In the genomic region with DNA sequence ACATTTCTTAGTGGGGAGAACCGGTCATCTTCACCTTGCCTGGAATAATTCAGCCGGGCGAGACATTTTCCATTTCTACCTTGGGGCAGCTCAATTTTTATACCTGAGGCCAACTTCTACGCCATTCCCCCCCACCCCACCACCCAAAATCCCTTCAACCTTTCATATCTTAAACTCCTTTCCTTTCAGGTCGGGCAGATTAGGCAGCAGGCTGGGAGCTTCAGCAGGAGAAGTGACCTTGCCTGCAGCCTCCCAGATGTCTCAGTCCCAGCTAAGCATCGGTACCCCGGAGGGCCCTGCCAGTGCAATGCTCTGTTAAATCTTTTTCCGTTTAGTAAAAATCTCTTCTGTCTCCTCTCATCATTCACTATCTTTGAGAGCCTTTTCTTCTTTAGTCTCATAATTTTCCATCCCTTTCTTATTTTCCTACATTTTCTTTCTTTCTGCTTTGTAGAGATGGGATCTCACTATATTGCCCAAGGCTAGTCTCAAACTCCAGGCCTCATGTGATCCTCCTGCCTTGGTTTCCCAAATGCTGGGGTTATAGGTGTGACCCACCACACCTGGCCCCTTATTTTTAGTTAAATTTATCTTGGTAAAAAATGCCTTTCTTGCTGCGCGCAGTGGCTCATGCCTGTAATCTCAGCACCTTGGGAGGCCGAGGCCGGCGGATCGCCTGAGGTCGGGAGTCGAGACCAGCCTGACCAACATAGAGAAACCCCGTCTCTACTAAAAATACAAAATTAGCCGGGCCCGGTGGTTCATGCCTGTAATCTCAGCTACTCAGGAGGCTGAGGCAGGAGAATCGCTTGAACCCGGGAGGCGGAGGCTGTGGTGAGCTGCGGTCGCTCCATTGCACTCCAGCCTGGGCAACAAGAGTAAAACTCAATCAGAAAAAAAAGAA, we compare ENCODE assay signal across 8 cellular contexts.
DNase-seq lines count a peak whose midpoint lies in the region; ATAC-seq and TF ChIP-seq lines count a peak whose summit lies in the region.

No MANE protein-coding gene starts in this region.

- H3K9ac ChIP-seq in NT2/D1 (ENCODE audit: insufficient read length, low read depth) = peak overlapping the region; percentile 94

- H3K9me2 ChIP-seq in DOHH2 (replicated peaks; ENCODE audit: control insufficient read depth, low read length) = no peaks in the 10 kb centered on the region

- H3K4me3 ChIP-seq in DOHH2 (ENCODE audit: low read length) (peak overlapping the region; percentile 63), NT2/D1 (ENCODE audit: insufficient read length, low read depth) (peak overlapping the region; percentile 88), foreskin fibroblast (ENCODE audit: low read depth in 1 of 2, low read length in 2 of 2) (peak overlapping the region; percentile 78 to 90), retinal pigment epithelial cell (ENCODE audit: low read length) (peak overlapping the region; percentile 67)

- H3K79me2 ChIP-seq in DOHH2 (ENCODE audit: control insufficient read depth, low read length) = 0 out of 2 replicates have a peak, but pooled peaks cover 3% of the 10 kb centered on the region

- peak overlapping the region; percentile 70 for H3K4me2 ChIP-seq in DOHH2 (ENCODE audit: low read length)

- no peaks in the 10 kb centered on the region for H3K9me3 ChIP-seq in DOHH2 (ENCODE audit: control insufficient read depth, insufficient read depth, low read length)
- H3K9me3 ChIP-seq in NT2/D1 (ENCODE audit: insufficient read depth, low read length) = no peaks in the 10 kb centered on the region

- no peak for DNase-seq in NT2/D1 (ENCODE audit: low read depth, low spot score)
- DNase-seq in foreskin fibroblast = no peak
- no peak for DNase-seq in retinal pigment epithelial cell (ENCODE audit: low read depth)
- DNase-seq in activated T-cell treated with anti-CD3 and anti-CD28 coated beads, Interleukin-2, amount 50 U/mL, for 1 hour = no peak
- DNase-seq in NCI-H526 (lab: John Stamatoyannopoulos, UW) = no peak

- H3K36me3 ChIP-seq in DOHH2 (ENCODE audit: control insufficient read depth, low read length) = no peaks in the 10 kb centered on the region
- H3K36me3 ChIP-seq in NT2/D1 (ENCODE audit: insufficient read depth, insufficient read length, low read length) = peaks cover 60% of the 10 kb centered on the region

- H3K4me1 ChIP-seq in DOHH2 (ENCODE audit: control insufficient read depth, low read length) (peaks cover 34% of the 10 kb centered on the region), NT2/D1 (ENCODE audit: insufficient read depth, insufficient read length) (peaks cover 4% of the 10 kb centered on the region)

- H3K27me3 ChIP-seq in DOHH2 (ENCODE audit: control insufficient read depth, low read length) = no peaks in the 10 kb centered on the region
- H3K27me3 ChIP-seq in NT2/D1 (ENCODE audit: insufficient read depth, insufficient read length) = no peaks in the 10 kb centered on the region

- no peak overlapping the region for H3K27ac ChIP-seq in DOHH2 (ENCODE audit: low read depth, low read length)

- no peaks in the 10 kb centered on the region; the same call in 1 of the 2 replicates for H3F3A ChIP-seq in DOHH2 (ENCODE audit: control insufficient read depth, insufficient read depth)

- ATAC-seq in GM21717 (IDR thresholded peaks at IDR 0.05; ENCODE audit: unreplicated experiment) (no peak), HG02642 (IDR thresholded peaks at IDR 0.05; ENCODE audit: poor library complexity, unreplicated experiment) (no peak)

- H4K20me1 ChIP-seq in DOHH2 (ENCODE audit: control insufficient read depth, insufficient read depth, low read depth, low read length) = no peaks in the 10 kb centered on the region

- no peak for TF ChIP-seq CTCF in DOHH2 (IDR thresholded peaks at IDR 0.05; ENCODE audit: low read depth, low read length, poor library complexity, severe bottlenecking)
- TF ChIP-seq CTCF in foreskin fibroblast (IDR thresholded peaks at IDR 0.05; ENCODE audit: low read depth, low read length) = no peak
- no peak for TF ChIP-seq CTCF in retinal pigment epithelial cell (conservative IDR thresholded peaks at IDR 0.05; ENCODE audit: low read depth, low read length)
